8 cellular contexts compared by ENCODE assay signal in genomic region chr17:47949197-47949759, GRCh38. TPM values are rescaled to one million over a fixed set of nuclear protein-coding genes. Genes with fewer than 3 reads are reported as not detected.
DNase-seq lines count a peak whose midpoint lies in the region; ATAC-seq and TF ChIP-seq lines count a peak whose summit lies in the region.

No MANE protein-coding gene starts in this region.

- no peaks in the 10 kb centered on the region for H3K9me3 Mint-ChIP-seq in GM23338
- no peaks in the 10 kb centered on the region for H3K9me3 Mint-ChIP-seq in T-helper 1 cell treated with Interleukin-12 subunit alpha and Interleukin-12 subunit beta and Interleukin-4 antibody, amounts not matched to agents 30 μg/mL and 1 μg/mL, for 36 hours

- H3K4me3 ChIP-seq in GM23338, result peak overlapping the region; percentile 40

- ATAC-seq in GM23338, result peak; percentile 93
- ATAC-seq in left ventricle myocardium superior, result peak; percentile 88

- H3K9me2 ChIP-seq in GM23338 (ENCODE audit: insufficient read depth), result no peaks in the 10 kb centered on the region

- H3K79me2 ChIP-seq in GM23338 (replicated peaks; ENCODE audit: insufficient read depth), result no peaks in the 10 kb centered on the region

- peak overlapping the region; percentile 74 for H3K4me2 ChIP-seq in GM23338

- H3K27me3 Mint-ChIP-seq in GM23338 (ENCODE audit: insufficient read depth, low read depth, poor library complexity), result peaks cover 9% of the 10 kb centered on the region
- H3K27me3 Mint-ChIP-seq in T-helper 1 cell treated with Interleukin-12 subunit alpha and Interleukin-12 subunit beta and Interleukin-4 antibody, amounts not matched to agents 30 μg/mL and 1 μg/mL, for 36 hours (ENCODE audit: low read depth), result no peaks in the 10 kb centered on the region

- intact Hi-C loops in left ventricle myocardium superior (cut with micrococcal nuclease), result loop anchor here (5.0 kb wide), 1 partner anchor 42 kb away; no protein-coding TSS in a partner anchor

- no peak overlapping the region for H3K27ac ChIP-seq in GM23338 (ENCODE audit: low read depth)

- H3K36me3 Mint-ChIP-seq in GM23338 (ENCODE audit: low read depth), result peaks cover 5% of the 10 kb centered on the region; the same call in 2 of the 3 replicates
- H3K36me3 Mint-ChIP-seq in T-helper 1 cell treated with Interleukin-12 subunit alpha and Interleukin-12 subunit beta and Interleukin-4 antibody, amounts not matched to agents 30 μg/mL and 1 μg/mL, for 36 hours (ENCODE audit: low read depth), result peaks cover 29% of the 10 kb centered on the region

- DNase-seq in COR-L47 (lab: John Stamatoyannopoulos, UW), result peak; percentile 82
- peak; percentile 96 for DNase-seq in GM23338 (ENCODE audit: low spot score)
- DNase-seq in NCI-H1436 treated with DMSO at 0.1 percent for 48 hours (lab: John Stamatoyannopoulos, UW), result peak; percentile 64
- peak; percentile 19 for DNase-seq in amniotic stem cell (lab: John Stamatoyannopoulos, UW)
- peak; percentile 95 for DNase-seq in left ventricle myocardium superior
- DNase-seq in pulmonary artery endothelial cell (ENCODE audit: low read depth, low spot score), result peak; percentile 30
- DNase-seq in ureter (ENCODE audit: low spot score), result peak; percentile 93

- 0 out of 2 replicates have a peak, but pooled peaks cover 5% of the 10 kb centered on the region for H3K4me1 ChIP-seq in GM23338 (ENCODE audit: insufficient read depth)

- no peaks in the 10 kb centered on the region for H3K36me3 ChIP-seq in GM23338 (ENCODE audit: insufficient read depth)

- H3F3A ChIP-seq in GM23338 (replicated peaks; ENCODE audit: low read depth), result peaks cover 2% of the 10 kb centered on the region; the same call in 1 of the 2 replicates

- H3K4me3 Mint-ChIP-seq in GM23338, result peak overlapping the region; percentile 63
- H3K4me3 Mint-ChIP-seq in T-helper 1 cell treated with Interleukin-12 subunit alpha and Interleukin-12 subunit beta and Interleukin-4 antibody, amounts not matched to agents 30 μg/mL and 1 μg/mL, for 36 hours, result peak overlapping the region; percentile 64

- no peaks in the 10 kb centered on the region for H4K20me1 ChIP-seq in GM23338 (replicated peaks; ENCODE audit: insufficient read depth)

- H3K4me1 Mint-ChIP-seq in GM23338, result peaks cover 19% of the 10 kb centered on the region
- H3K4me1 Mint-ChIP-seq in T-helper 1 cell treated with Interleukin-12 subunit alpha and Interleukin-12 subunit beta and Interleukin-4 antibody, amounts not matched to agents 30 μg/mL and 1 μg/mL, for 36 hours (ENCODE audit: low read depth), result peaks cover 36% of the 10 kb centered on the region

- H3K27ac Mint-ChIP-seq in GM23338, result peak overlapping the region; percentile 80
- peak overlapping the region; percentile 80 for H3K27ac Mint-ChIP-seq in T-helper 1 cell treated with Interleukin-12 subunit alpha and Interleukin-12 subunit beta and Interleukin-4 antibody, amounts not matched to agents 30 μg/mL and 1 μg/mL, for 36 hours

- peak; percentile 91 to 97 for TF ChIP-seq CTCF in GM23338 (conservative IDR thresholded peaks at IDR 0.05; ENCODE audit: low read depth in 2 of 2)

- no peaks in the 10 kb centered on the region for H3K27me3 ChIP-seq in GM23338 (ENCODE audit: insufficient read depth)

- peak overlapping the region; percentile 92 for H2AFZ ChIP-seq in GM23338

TF ChIP-seq in GM23338, 12 proteins besides CTCF, POLR2A, EP300 and RAD21:
- TF ChIP-seq EZH2 (IDR thresholded peaks at IDR 0.05; ENCODE audit: low read depth, unreplicated experiment) (no peak), ZNF331 (CRISPR knock-in tag; IDR thresholded peaks at IDR 0.05; ENCODE audit: low read depth) (no peak), ZNF114 (CRISPR knock-in tag; IDR thresholded peaks at IDR 0.05) (no peak), ETS1 (IDR thresholded peaks at IDR 0.05) (no peak), NANOG (IDR thresholded peaks at IDR 0.05; ENCODE audit: borderline replicate concordance) (no peak), ZNF462 (CRISPR knock-in tag; IDR thresholded peaks at IDR 0.05) (no peak), POLR2AphosphoS5 (IDR thresholded peaks at IDR 0.05; ENCODE audit: low read depth) (no peak), CREB1 (CRISPR knock-in tag; IDR thresholded peaks at IDR 0.05; ENCODE audit: low read depth) (no peak)

RNA-seq across cellular contexts. Expression of gene PNPO, which starts 7.9 kb away (rescaled TPM):
- 12.7 and 21.8 TPM in 2 replicates for total RNA-seq in GM23338 (2014; rRNA removed; shearing (Covaris generic))
- 3.9 and 5.0 TPM in 2 replicates for polyA plus RNA-seq in GM23338 (2016; fragmentation: Nextera tagmentation; extraction: Ambion mirVana)
- total RNA-seq in left ventricle myocardium superior (31.3 TPM), pulmonary artery endothelial cell (21.1 and 35.4 TPM in 2 replicates), ureter (40.9 TPM)

RNA-seq across cellular contexts. Expression of gene PRR15L, which starts 8.4 kb away (rescaled TPM):
- total RNA-seq in GM23338 (2014; rRNA removed; shearing (Covaris generic)), result not detected in 2 replicates
- polyA plus RNA-seq in GM23338 (2016; fragmentation: Nextera tagmentation; extraction: Ambion mirVana), result 0.57 and 0.66 TPM in 2 replicates
- total RNA-seq in left ventricle myocardium superior, result not detected
- not detected in 2 replicates for total RNA-seq in pulmonary artery endothelial cell
- total RNA-seq in ureter, result 12.2 TPM

RNA-seq across cellular contexts. Expression of gene CDK5RAP3, which starts 21.6 kb away (rescaled TPM):
- total RNA-seq in GM23338 (2014; rRNA removed; shearing (Covaris generic)), result 67.0 and 106 TPM in 2 replicates
- polyA plus RNA-seq in GM23338 (2016; fragmentation: Nextera tagmentation; extraction: Ambion mirVana), result 78.9 and 92.6 TPM in 2 replicates
- total RNA-seq in left ventricle myocardium superior (50.8 TPM), pulmonary artery endothelial cell (68.2 and 75.8 TPM in 2 replicates), ureter (207 TPM)

RNA-seq across cellular contexts. Expression of gene SP2, which starts 53.2 kb away (rescaled TPM):
- total RNA-seq in GM23338 (2014; rRNA removed; shearing (Covaris generic)), result 6.0 and 7.6 TPM in 2 replicates
- 10.8 and 12.9 TPM in 2 replicates for polyA plus RNA-seq in GM23338 (2016; fragmentation: Nextera tagmentation; extraction: Ambion mirVana)
- total RNA-seq in left ventricle myocardium superior, result 14.1 TPM
- total RNA-seq in pulmonary artery endothelial cell, result 1.3 and 1.4 TPM in 2 replicates
- 22.7 TPM for total RNA-seq in ureter

Comparison
In these comparisons a context has a peak if more than half of its experiments do, and no peak if none do; other contexts are left out.
1. DNase-seq: peak in every context shown above with its lines; median percentile 96 in GM23338; 95 in left ventricle myocardium superior; 93 in ureter; 82 in COR-L47; 64 in NCI-H1436 treated with DMSO at 0.1 percent for 48 hours; 30 in pulmonary artery endothelial cell; 19 in amniotic stem cell.
2. RNA of gene PRR15L, which starts 8.4 kb away (total RNA-seq): 12.2 TPM in ureter (single experiment); not detected in GM23338, not detected in left ventricle myocardium superior (single experiment) and not detected in pulmonary artery endothelial cell; every median in the first group is over 10 times any median in the second.